Comparison of ENCODE assay signal across 9 cellular contexts in the genomic region with DNA sequence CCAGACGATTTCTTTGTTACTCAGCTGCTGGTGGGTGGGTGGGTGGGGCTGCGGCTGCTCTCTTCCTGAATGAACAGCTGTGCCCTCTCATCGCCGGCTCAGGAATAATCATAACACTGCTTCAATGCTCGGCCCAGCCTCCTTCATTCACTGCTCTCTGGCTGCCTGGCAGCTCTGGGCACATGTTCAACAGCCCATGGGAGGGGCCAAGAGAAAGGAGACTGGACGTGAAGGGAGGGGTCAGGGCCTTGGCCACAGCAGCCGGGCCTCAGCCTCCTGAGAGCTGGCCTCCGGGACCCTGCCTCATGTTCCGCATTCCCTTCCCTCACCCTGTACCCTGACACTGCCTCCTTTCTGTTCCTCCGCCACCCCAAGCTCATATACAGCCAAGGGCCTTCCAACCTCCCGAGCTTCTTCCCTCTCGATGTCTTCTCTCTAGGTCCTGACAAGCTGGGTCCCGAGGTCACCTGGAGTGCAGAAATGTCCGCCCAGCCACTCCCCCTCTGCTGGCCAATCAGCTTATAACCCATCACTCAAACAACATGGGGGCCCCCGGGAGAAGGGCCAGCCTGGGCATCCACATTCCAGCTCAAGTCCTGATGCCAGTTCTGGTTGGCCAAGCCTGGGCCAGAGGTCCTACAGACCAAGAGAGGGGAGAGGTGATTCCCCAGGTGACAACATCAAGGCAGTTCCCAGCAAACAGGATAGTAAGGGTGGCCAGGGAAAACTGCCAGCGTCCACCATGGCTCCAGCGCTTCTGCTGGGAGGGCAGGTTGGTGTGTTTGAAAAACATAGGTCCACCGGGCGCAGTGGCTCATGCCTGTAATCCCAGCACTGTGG. TPM values are rescaled to one million over a fixed set of nuclear protein-coding genes. Genes with fewer than 3 reads are reported as not detected.
A peak's percentile ranks its signal among the peaks of the same experiment; 100 is the strongest.
DNase-seq lines count a peak whose midpoint lies in the region; ATAC-seq and TF ChIP-seq lines count a peak whose summit lies in the region.
"Had no signal": no experiment of that assay in that cellular context is flagged by ENCODE, and none has a peak within 500 bp of the region (broad histone marks: within the 10 kb centered on the region; RNA-seq: fewer than 3 reads in every experiment).

No MANE protein-coding gene starts in this region.

- no peak for TF ChIP-seq CTCF in activated CD8-positive, alpha-beta T cell treated with anti-CD3 and anti-CD28 coated beads for 36 hours (IDR thresholded peaks at IDR 0.05)
- no peak for TF ChIP-seq CTCF in adrenal gland (IDR thresholded peaks at IDR 0.05)

- POLR2A ChIA-PET in activated CD8-positive, alpha-beta T cell treated with anti-CD3 and anti-CD28 coated beads for 36 hours (lab: Charles Lee) = interaction anchor here (0.8 to 1.3 kb wide), 3 partner anchors 19 to 46 kb away, joined by 3 to 4 read pairs (median 3); partner anchors contain the start of gene PMM1
- POLR2A ChIA-PET in activated CD8-positive, alpha-beta T cell treated with anti-CD3 and anti-CD28 coated beads, Interleukin-2, amount 10 ng/mL, durations not matched to agents 7 days and 5 days (lab: Charles Lee) = no interaction called here

- peak overlapping the region; percentile 15 to 42 for H3K9ac ChIP-seq in stomach smooth muscle (ENCODE audit: low read length in 2 of 2)

- intact Hi-C loops in activated CD8-positive, alpha-beta T cell treated with anti-CD3 and anti-CD28 coated beads for 36 hours (cut with micrococcal nuclease) = no loop called here
- intact Hi-C loops in adrenal gland (cut with DNase I) = no loop called here

- DNase-seq in activated CD8-positive, alpha-beta T cell treated with anti-CD3 and anti-CD28 coated beads for 36 hours = peak; percentile 41
- no peak for DNase-seq in activated CD8-positive, alpha-beta T cell treated with anti-CD3 and anti-CD28 coated beads, Interleukin-2, amount 10 ng/mL, durations not matched to agents 7 days and 5 days
- peak; percentile 75 to 92 (median 86) for DNase-seq in adrenal gland
- DNase-seq in hypothalamus (lab: John Stamatoyannopoulos, UW) = peak in 38 of 51 donors; percentile 28 to 84 (median 66)
- DNase-seq in NAMALWA (ENCODE audit: low spot score) = no peak
- DNase-seq in T1000 (lab: John Stamatoyannopoulos, UW) = no peak

- peak; percentile 75 for ATAC-seq in activated CD8-positive, alpha-beta T cell treated with anti-CD3 and anti-CD28 coated beads for 36 hours
- ATAC-seq in activated CD8-positive, alpha-beta T cell treated with anti-CD3 and anti-CD28 coated beads, Interleukin-2, amount 10 ng/mL, durations not matched to agents 7 days and 5 days = no peak
- no peak for ATAC-seq in HG03565 (IDR thresholded peaks at IDR 0.05; ENCODE audit: unreplicated experiment)

- peaks cover 20% of the 10 kb centered on the region for H3K27me3 Mint-ChIP-seq in activated CD8-positive, alpha-beta T cell treated with anti-CD3 and anti-CD28 coated beads for 36 hours
- H3K27me3 Mint-ChIP-seq in activated CD8-positive, alpha-beta T cell treated with anti-CD3 and anti-CD28 coated beads, Interleukin-2, amount 10 ng/mL, durations not matched to agents 7 days and 5 days (ENCODE audit: low read depth) = peaks cover 27% of the 10 kb centered on the region

- no peaks in the 10 kb centered on the region for H3K9me3 Mint-ChIP-seq in activated CD8-positive, alpha-beta T cell treated with anti-CD3 and anti-CD28 coated beads for 36 hours
- no peaks in the 10 kb centered on the region for H3K9me3 Mint-ChIP-seq in activated CD8-positive, alpha-beta T cell treated with anti-CD3 and anti-CD28 coated beads, Interleukin-2, amount 10 ng/mL, durations not matched to agents 7 days and 5 days (ENCODE audit: insufficient read depth)

- no peak for TF ChIP-seq POLR2A in adrenal gland (IDR thresholded peaks at IDR 0.05)

- peaks cover 24 to 37% of the 10 kb centered on the region in 2 donors for H3K4me1 ChIP-seq in adrenal gland (replicated peaks in 1 of 2)
- H3K4me1 ChIP-seq in stomach smooth muscle (ENCODE audit: control insufficient read depth, insufficient read depth, low read length) = peaks cover 31% of the 10 kb centered on the region

- peaks cover 7% of the 10 kb centered on the region for H3K4me1 Mint-ChIP-seq in activated CD8-positive, alpha-beta T cell treated with anti-CD3 and anti-CD28 coated beads for 36 hours (ENCODE audit: low read depth)
- peaks cover 6% of the 10 kb centered on the region for H3K4me1 Mint-ChIP-seq in activated CD8-positive, alpha-beta T cell treated with anti-CD3 and anti-CD28 coated beads, Interleukin-2, amount 10 ng/mL, durations not matched to agents 7 days and 5 days (ENCODE audit: low read depth)

- 29 to 40% (median 31%) methylated on average over 15 to 19 of the region's 19 CpGs for WGBS in adrenal gland, 4 donors

- H3K27me3 ChIP-seq in adrenal gland (no peaks in the 10 kb centered on the region), stomach smooth muscle (ENCODE audit: control insufficient read depth in 1 of 2, insufficient read depth in 2 of 2, low read length in 2 of 2) (no peaks in the 10 kb centered on the region)

- H3K27ac ChIP-seq in adrenal gland = peak overlapping the region; percentile 49 to 86 (median 71)
- H3K27ac ChIP-seq in stomach smooth muscle (ENCODE audit: low read length) = no peak overlapping the region
- H3K27ac ChIP-seq: SK-N-MC had no signal

- H3K9me3 ChIP-seq in adrenal gland (replicated peaks in 1 of 3) = no peaks in the 10 kb centered on the region
- H3K9me3 ChIP-seq in stomach smooth muscle (ENCODE audit: control insufficient read depth in 2 of 2, low read length in 2 of 2) = no peaks in the 10 kb centered on the region

- CTCF ChIA-PET in activated CD8-positive, alpha-beta T cell treated with anti-CD3 and anti-CD28 coated beads for 36 hours (lab: Charles Lee) = interaction anchor here (1.1 to 1.8 kb wide), 2 partner anchors 19 to 40 kb away, joined by 4 to 6 read pairs; no protein-coding TSS in a partner anchor
- CTCF ChIA-PET in activated CD8-positive, alpha-beta T cell treated with anti-CD3 and anti-CD28 coated beads, Interleukin-2, amount 10 ng/mL, durations not matched to agents 7 days and 5 days (lab: Charles Lee) = interaction anchor here (0.8 to 1.6 kb wide), 4 partner anchors 25 to 154 kb away, joined by 3 to 4 read pairs (median 4); partner anchors contain the start of gene PMM1

- H3K4me3 ChIP-seq in adrenal gland (no peak overlapping the region), stomach smooth muscle (ENCODE audit: low read length in 2 of 2) (peak overlapping the region; percentile 14 to 40)
- H3K4me3 ChIP-seq: SK-N-MC had no signal

- H3K4me3 Mint-ChIP-seq in activated CD8-positive, alpha-beta T cell treated with anti-CD3 and anti-CD28 coated beads for 36 hours = no peak overlapping the region
- H3K4me3 Mint-ChIP-seq in activated CD8-positive, alpha-beta T cell treated with anti-CD3 and anti-CD28 coated beads, Interleukin-2, amount 10 ng/mL, durations not matched to agents 7 days and 5 days = no peak overlapping the region

- H3K27ac Mint-ChIP-seq in activated CD8-positive, alpha-beta T cell treated with anti-CD3 and anti-CD28 coated beads for 36 hours = no peak overlapping the region
- no peak overlapping the region for H3K27ac Mint-ChIP-seq in activated CD8-positive, alpha-beta T cell treated with anti-CD3 and anti-CD28 coated beads, Interleukin-2, amount 10 ng/mL, durations not matched to agents 7 days and 5 days

- H3K36me3 ChIP-seq in adrenal gland (replicated peaks in 1 of 2) = no peaks in the 10 kb centered on the region
- H3K36me3 ChIP-seq in stomach smooth muscle (ENCODE audit: control insufficient read depth in 2 of 2, insufficient read depth in 2 of 2, low read length in 2 of 2) = no peaks in the 10 kb centered on the region

- H3K36me3 Mint-ChIP-seq in activated CD8-positive, alpha-beta T cell treated with anti-CD3 and anti-CD28 coated beads for 36 hours (ENCODE audit: low read depth) = no peaks in the 10 kb centered on the region
- H3K36me3 Mint-ChIP-seq in activated CD8-positive, alpha-beta T cell treated with anti-CD3 and anti-CD28 coated beads, Interleukin-2, amount 10 ng/mL, durations not matched to agents 7 days and 5 days (ENCODE audit: low read depth) = no peaks in the 10 kb centered on the region

RNA-seq across cellular contexts. Expression of gene CSDC2, which starts 3.2 kb away (rescaled TPM):
- not detected for total RNA-seq in activated CD8-positive, alpha-beta T cell treated with anti-CD3 and anti-CD28 coated beads for 36 hours
- total RNA-seq in activated CD8-positive, alpha-beta T cell treated with anti-CD3 and anti-CD28 coated beads, Interleukin-2, amount 10 ng/mL, durations not matched to agents 7 days and 5 days = not detected
- 100 to 1,000 TPM in 7 of 8 donors, 10 to 100 TPM in 1; 81.5 to 281 (median 183) TPM for total RNA-seq in adrenal gland
- polyA plus RNA-seq in adrenal gland = 100 to 1,000 TPM in 2 of 3 donors, 1 to 10 TPM in 1; 7.5 to 368 (median 212) TPM

RNA-seq across cellular contexts. Expression of gene POLR3H, which starts 13.4 kb away (rescaled TPM):
- total RNA-seq in activated CD8-positive, alpha-beta T cell treated with anti-CD3 and anti-CD28 coated beads for 36 hours = 10 to 100 TPM; 26.8 to 29.0 TPM
- 10 to 100 TPM; 31.3 to 31.9 TPM for total RNA-seq in activated CD8-positive, alpha-beta T cell treated with anti-CD3 and anti-CD28 coated beads, Interleukin-2, amount 10 ng/mL, durations not matched to agents 7 days and 5 days
- total RNA-seq in adrenal gland = 10 to 100 TPM; 18.7 to 92.6 (median 41.8) TPM
- 10 to 100 TPM; 45.1 to 61.5 (median 53.6) TPM for polyA plus RNA-seq in adrenal gland

RNA-seq across cellular contexts. Expression of gene PMM1, which starts 32.0 kb away (rescaled TPM):
- total RNA-seq in activated CD8-positive, alpha-beta T cell treated with anti-CD3 and anti-CD28 coated beads for 36 hours = 10 to 100 TPM; 29.8 to 29.9 TPM
- 10 to 100 TPM; 37.5 to 38.2 TPM for total RNA-seq in activated CD8-positive, alpha-beta T cell treated with anti-CD3 and anti-CD28 coated beads, Interleukin-2, amount 10 ng/mL, durations not matched to agents 7 days and 5 days
- 100 to 1,000 TPM in 1 of 8 donors, 10 to 100 TPM in 7; 49.5 to 105 (median 74.0) TPM for total RNA-seq in adrenal gland
- polyA plus RNA-seq in adrenal gland = 10 to 100 TPM; 37.8 to 53.0 (median 43.0) TPM

Comparison
In these comparisons a context has a peak if more than half of its experiments do, and no peak if none do; other contexts are left out.
1. DNase-seq: peak in activated CD8-positive, alpha-beta T cell treated with anti-CD3 and anti-CD28 coated beads for 36 hours (single experiment), adrenal gland (7 of 7) and hypothalamus (38 of 51); none in activated CD8-positive, alpha-beta T cell treated with anti-CD3 and anti-CD28 coated beads, Interleukin-2, amount 10 ng/mL, durations not matched to agents 7 days and 5 days (single experiment), NAMALWA (single experiment) and T1000 (single experiment).
2. H3K4me3 ChIP-seq: peak in stomach smooth muscle (2 of 2); none in adrenal gland (0 of 4).
3. RNA of gene CSDC2, which starts 3.2 kb away (total RNA-seq): 81.5 to 281 TPM in adrenal gland; not detected in activated CD8-positive, alpha-beta T cell treated with anti-CD3 and anti-CD28 coated beads for 36 hours and not detected in activated CD8-positive, alpha-beta T cell treated with anti-CD3 and anti-CD28 coated beads, Interleukin-2, amount 10 ng/mL, durations not matched to agents 7 days and 5 days; every median in the first group is over 10 times any median in the second.